Comparison of ENCODE assay signal across 9 cellular contexts in genomic region chr18:74342416-74343043, GRCh38. TPM values are rescaled to one million over a fixed set of nuclear protein-coding genes. Genes with fewer than 3 reads are reported as not detected.
DNase-seq lines count a peak whose midpoint lies in the region; ATAC-seq, FAIRE-seq and TF ChIP-seq lines count a peak whose summit lies in the region.
"Had no signal": no experiment of that assay in that cellular context is flagged by ENCODE, and none has a peak within 500 bp of the region (broad histone marks: within the 10 kb centered on the region; RNA-seq: fewer than 3 reads in every experiment).

No MANE protein-coding gene starts in this region.

- no TSS peak for BruUV-seq in endothelial cell of umbilical vein (replicated peaks; lab: Mats Ljungman, UMichigan)

- H3K4me1 ChIP-seq in endothelial cell of umbilical vein (ENCODE audit: control insufficient read depth, extremely low read depth, insufficient read depth, low read length) (no peaks in the 10 kb centered on the region), neural progenitor cell (no peaks in the 10 kb centered on the region)

- dilution Hi-C loops in endothelial cell of umbilical vein (cut with MboI; ENCODE audit: extremely low pct_ligation_motif_present, low sequenced_read_pairs), result no loop called here

- no peak overlapping the region for H3K27ac ChIP-seq in RWPE1
- H3K27ac ChIP-seq in endothelial cell of umbilical vein (ENCODE audit: insufficient read depth, low read depth, low read length), result no peak overlapping the region
- no peak overlapping the region for H3K27ac ChIP-seq in neural progenitor cell

- H3K27me3 ChIP-seq in endothelial cell of umbilical vein (ENCODE audit: control insufficient read depth in 2 of 2, insufficient read depth in 2 of 2, low read length in 2 of 2) (peaks cover 0 to 7% of the 10 kb centered on the region in 2 experiments), neural progenitor cell (no peaks in the 10 kb centered on the region)

- POLR2A ChIA-PET in RWPE1 (lab: Yijun Ruan, JAX; ENCODE audit: low non-redundant PET), result no interaction called here
- POLR2A ChIA-PET in endothelial cell of umbilical vein (lab: Charles Lee), result interaction anchor here (0.6 kb wide), 1 partner anchor 1580 kb away, joined by 3 read pairs; no protein-coding TSS in a partner anchor

- CTCF ChIA-PET in RWPE1 (lab: Yijun Ruan, JAX) (interaction anchor here (0.6 to 2.1 kb wide), 18 partner anchors 8 to 1441 kb away, joined by 3 to 17 read pairs (median 4); partner anchors contain the start of gene CNDP2), endothelial cell of umbilical vein (lab: Charles Lee) (interaction anchor here (0.6 to 2.1 kb wide), 42 partner anchors 9 to 1671 kb away, joined by 3 to 130 read pairs (median 5); partner anchors contain the start of genes CNDP2 and CYB5A)

- H3K9me1 ChIP-seq in endothelial cell of umbilical vein (replicated peaks; ENCODE audit: control insufficient read depth, extremely low read depth, insufficient read depth, low read length), result no peaks in the 10 kb centered on the region

- H3K4me3 Mint-ChIP-seq in neural progenitor cell, result no peak overlapping the region
- H3K4me3 Mint-ChIP-seq: CD8-positive, alpha-beta memory T cell had no signal

- H3K36me3 Mint-ChIP-seq in neural progenitor cell, result no peaks in the 10 kb centered on the region
- H3K36me3 Mint-ChIP-seq: CD8-positive, alpha-beta memory T cell had no signal

- no peaks in the 10 kb centered on the region for H3F3A ChIP-seq in neural progenitor cell (ENCODE audit: low read depth)

- H3K4me2 ChIP-seq in endothelial cell of umbilical vein (ENCODE audit: insufficient read depth, low read length) (no peak overlapping the region), neural progenitor cell (no peak overlapping the region)

- no peak for FAIRE-seq in endothelial cell of umbilical vein (lab: Jason Lieb, UNC)

- H4K20me1 ChIP-seq in endothelial cell of umbilical vein (replicated peaks; ENCODE audit: control insufficient read depth, extremely low read depth, insufficient read depth, low read length), result no peaks in the 10 kb centered on the region
- no peaks in the 10 kb centered on the region for H4K20me1 ChIP-seq in neural progenitor cell (ENCODE audit: low read depth)

- H3K4me3 ChIP-seq in Jurkat, Clone E6-1 (ENCODE audit: low read length), result no peak overlapping the region
- H3K4me3 ChIP-seq in endothelial cell of umbilical vein (replicated peaks in 1 of 3; ENCODE audit: insufficient read depth in 1 of 3, low read depth in 1 of 3, low read length in 3 of 3) (no peak overlapping the region), neural progenitor cell (no peak overlapping the region)

- H3K4me1 Mint-ChIP-seq in neural progenitor cell, result no peaks in the 10 kb centered on the region
- H3K4me1 Mint-ChIP-seq: CD8-positive, alpha-beta memory T cell had no signal

- ATAC-seq in GM18519 (IDR thresholded peaks at IDR 0.05; ENCODE audit: low FRiP score, unreplicated experiment), result no peak
- ATAC-seq in HG03095 (IDR thresholded peaks at IDR 0.05; ENCODE audit: unreplicated experiment), result no peak

- H3K27me3 Mint-ChIP-seq in neural progenitor cell (ENCODE audit: insufficient read depth, low read depth), result no peaks in the 10 kb centered on the region

- DNase-seq in NCI-H2081 (lab: John Stamatoyannopoulos, UW) (peak; percentile 25 to 44), NCI-H2081 treated with DMSO at 0.1 percent for 48 hours (lab: John Stamatoyannopoulos, UW) (no peak), RWPE1 (ENCODE audit: low spot score) (peak; percentile 6), endothelial cell of umbilical vein (ENCODE audit: low read depth, low spot score) (peak; percentile 67), neural progenitor cell (ENCODE audit: low spot score) (peak; percentile 53)
- DNase-seq in Jurkat, Clone E6-1 (ENCODE audit: low read depth, low spot score), result peak; percentile 52

- no peaks in the 10 kb centered on the region for H3K9me3 Mint-ChIP-seq in neural progenitor cell
- H3K9me3 Mint-ChIP-seq: CD8-positive, alpha-beta memory T cell had no signal

- H3K36me3 ChIP-seq in endothelial cell of umbilical vein (ENCODE audit: control insufficient read depth in 2 of 2, extremely low read depth in 1 of 2, insufficient read depth in 2 of 2, low read length in 2 of 2) (no peaks in the 10 kb centered on the region), neural progenitor cell (no peaks in the 10 kb centered on the region)

- no peaks in the 10 kb centered on the region for H3K9me3 ChIP-seq in endothelial cell of umbilical vein (replicated peaks; ENCODE audit: control insufficient read depth, insufficient read depth, low read length)
- H3K9me3 ChIP-seq in neural progenitor cell (ENCODE audit: low read depth), result peaks cover 3% of the 10 kb centered on the region

- no peak overlapping the region for H3K27ac Mint-ChIP-seq in neural progenitor cell

- H3K79me2 ChIP-seq in endothelial cell of umbilical vein (ENCODE audit: control insufficient read depth, insufficient read depth, low read length) (no peaks in the 10 kb centered on the region), neural progenitor cell (ENCODE audit: low read depth) (no peaks in the 10 kb centered on the region)

- intact Hi-C loops in endothelial cell of umbilical vein (cut with micrococcal nuclease), result loop anchor here (1.0 kb wide), 3 partner anchors 100 to 260 kb away; no protein-coding TSS in a partner anchor

- H2AFZ ChIP-seq in endothelial cell of umbilical vein (ENCODE audit: low read depth, low read length) (no peak overlapping the region), neural progenitor cell (replicated peaks) (no peak overlapping the region)

- H3K9ac ChIP-seq in endothelial cell of umbilical vein (replicated peaks; ENCODE audit: extremely low read depth, insufficient read depth, low read length) (no peak overlapping the region), neural progenitor cell (no peak overlapping the region)

- TF ChIP-seq CTCF in RWPE1 (conservative IDR thresholded peaks at IDR 0.05; ENCODE audit: low read depth) (peak; percentile 79), endothelial cell of umbilical vein (IDR thresholded peaks at IDR 0.05; ENCODE audit: extremely low read depth in 1 of 2, insufficient read depth in 1 of 2, low read depth in 1 of 2, low read length in 2 of 2) (peak; percentile 24 to 25), neural progenitor cell (IDR thresholded peaks at IDR 0.05) (peak; percentile 84)

- TF ChIP-seq POLR2A in endothelial cell of umbilical vein (IDR thresholded peaks at IDR 0.05; ENCODE audit: low read depth, low read length), result no peak

TF ChIP-seq in endothelial cell of umbilical vein, 7 proteins besides CTCF, POLR2A, EP300 and RAD21:
- TF ChIP-seq POLR2AphosphoS5 (IDR thresholded peaks at IDR 0.05; ENCODE audit: insufficient read depth, low read depth, low read length) (no peak), FOS (IDR thresholded peaks at IDR 0.05; ENCODE audit: borderline replicate concordance, insufficient read depth, low read length) (no peak), EZH2 (IDR thresholded peaks at IDR 0.05; ENCODE audit: borderline replicate concordance, low read depth, low read length, severe bottlenecking) (no peak), MYC (IDR thresholded peaks at IDR 0.05; ENCODE audit: low read depth, low read length) (no peak), GATA2 (IDR thresholded peaks at IDR 0.05; ENCODE audit: insufficient read depth, insufficient read length, low read depth, low read length) (no peak), JUN (IDR thresholded peaks at IDR 0.05; ENCODE audit: borderline replicate concordance, insufficient read depth, insufficient read length, low read depth) (no peak)
- TF ChIP-seq, protein P1, sequence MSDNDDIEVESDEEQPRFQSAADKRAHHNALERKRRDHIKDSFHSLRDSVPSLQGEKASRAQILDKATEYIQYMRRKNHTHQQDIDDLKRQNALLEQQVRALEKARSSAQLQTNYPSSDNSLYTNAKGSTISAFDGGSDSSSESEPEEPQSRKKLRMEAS (IDR thresholded peaks at IDR 0.05; ENCODE audit: insufficient read depth, insufficient read length), result no peak
TF ChIP-seq in endothelial cell of umbilical vein: peak in this region for 0.

RNA-seq across cellular contexts. Expression of gene C18orf63, which starts 26.9 kb away (rescaled TPM):
- polyA plus RNA-seq in Jurkat, Clone E6-1 (2012; ENCODE audit: insufficient read depth, insufficient read length), result not detected
- total RNA-seq in endothelial cell of umbilical vein, result not detected in 2 replicates
- polyA plus RNA-seq in endothelial cell of umbilical vein, result not detected in 2 replicates
- not detected in 2 replicates for polyA plus RNA-seq in endothelial cell of umbilical vein (2011; cell fraction: cytosol; rRNA removed)
- polyA plus RNA-seq in endothelial cell of umbilical vein (2011; cell fraction: nucleus; rRNA removed), result not detected in 2 replicates
- not detected in 2 replicates for polyA plus RNA-seq in endothelial cell of umbilical vein (2012)
- polyA minus RNA-seq in endothelial cell of umbilical vein, result not detected in 2 replicates
- not detected for polyA minus RNA-seq in endothelial cell of umbilical vein (2011; cell fraction: cytosol; rRNA and poly(A)+ RNA removed)
- polyA minus RNA-seq in endothelial cell of umbilical vein (2011; cell fraction: nucleus; rRNA and poly(A)+ RNA removed), result not detected in 2 replicates
- total RNA-seq in neural progenitor cell (ENCODE audit: low replicate concordance), result not detected in 2 replicates
- total RNA-seq: CD8-positive, alpha-beta memory T cell had no signal
- polyA plus RNA-seq: CD8-positive, alpha-beta memory T cell had no signal

RNA-seq across cellular contexts. Expression of gene CYB5A, which starts 50.8 kb away (rescaled TPM):
- polyA plus RNA-seq in Jurkat, Clone E6-1 (2012; ENCODE audit: insufficient read depth, insufficient read length), result 84.9 TPM
- total RNA-seq in endothelial cell of umbilical vein (24.9 and 32.2 TPM in 2 replicates), neural progenitor cell (ENCODE audit: low replicate concordance) (28.2 and 33.7 TPM in 2 replicates)
- polyA plus RNA-seq in endothelial cell of umbilical vein, result 52.6 and 74.0 TPM in 2 replicates
- polyA plus RNA-seq in endothelial cell of umbilical vein (2011; cell fraction: cytosol; rRNA removed), result 60.2 and 65.8 TPM in 2 replicates
- 17.0 and 24.4 TPM in 2 replicates for polyA plus RNA-seq in endothelial cell of umbilical vein (2011; cell fraction: nucleus; rRNA removed)
- polyA plus RNA-seq in endothelial cell of umbilical vein (2012), result 45.2 and 48.6 TPM in 2 replicates
- polyA minus RNA-seq in endothelial cell of umbilical vein, result 16.1 and 16.9 TPM in 2 replicates
- polyA minus RNA-seq in endothelial cell of umbilical vein (2011; cell fraction: cytosol; rRNA and poly(A)+ RNA removed), result not detected
- 2.4 and 5.8 TPM in 2 replicates for polyA minus RNA-seq in endothelial cell of umbilical vein (2011; cell fraction: nucleus; rRNA and poly(A)+ RNA removed)

Comparison
In these comparisons a context has a peak if more than half of its experiments do, and no peak if none do; other contexts are left out.
1. CTCF ChIP-seq: peak in every context shown above with its lines; median percentile 84 in neural progenitor cell; 79 in RWPE1; 24 in endothelial cell of umbilical vein.